In the genomic region with DNA sequence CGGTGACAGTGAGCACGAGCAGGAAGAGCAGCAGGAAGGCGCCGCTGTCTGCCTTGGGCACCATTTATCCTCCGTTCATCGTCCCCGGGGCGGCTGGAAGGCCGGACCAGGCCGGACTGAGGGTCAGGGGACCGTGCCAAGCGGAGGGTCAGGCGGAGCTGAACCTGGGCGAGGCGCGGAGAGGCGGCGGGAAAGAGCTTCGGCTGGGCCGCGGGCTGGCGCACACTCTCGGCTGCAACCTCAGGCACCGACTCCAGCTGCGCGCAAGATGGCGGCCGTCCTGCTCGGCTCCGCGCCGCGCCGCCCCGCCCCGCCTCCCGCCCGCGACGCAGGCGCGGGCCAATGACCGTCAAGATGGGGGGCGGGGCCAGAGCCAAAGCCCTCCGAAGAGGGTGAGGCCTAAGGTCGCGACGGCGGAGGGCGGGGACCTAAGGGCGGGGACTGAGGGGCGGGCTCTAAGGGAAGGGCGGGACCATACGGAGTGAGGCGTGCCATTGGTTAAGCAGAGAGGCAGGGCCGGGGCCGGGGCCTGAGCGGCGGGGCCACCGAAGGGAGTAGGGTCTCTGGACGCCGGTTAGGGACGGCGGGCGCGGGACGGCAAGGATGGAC, we compare ENCODE assay signal across 8 cellular contexts. TPM values are rescaled to one million over a fixed set of nuclear protein-coding genes. Genes with fewer than 3 reads are reported as not detected.
DNase-seq lines count a peak whose midpoint lies in the region; ATAC-seq and TF ChIP-seq lines count a peak whose summit lies in the region.

A gene with protein sequence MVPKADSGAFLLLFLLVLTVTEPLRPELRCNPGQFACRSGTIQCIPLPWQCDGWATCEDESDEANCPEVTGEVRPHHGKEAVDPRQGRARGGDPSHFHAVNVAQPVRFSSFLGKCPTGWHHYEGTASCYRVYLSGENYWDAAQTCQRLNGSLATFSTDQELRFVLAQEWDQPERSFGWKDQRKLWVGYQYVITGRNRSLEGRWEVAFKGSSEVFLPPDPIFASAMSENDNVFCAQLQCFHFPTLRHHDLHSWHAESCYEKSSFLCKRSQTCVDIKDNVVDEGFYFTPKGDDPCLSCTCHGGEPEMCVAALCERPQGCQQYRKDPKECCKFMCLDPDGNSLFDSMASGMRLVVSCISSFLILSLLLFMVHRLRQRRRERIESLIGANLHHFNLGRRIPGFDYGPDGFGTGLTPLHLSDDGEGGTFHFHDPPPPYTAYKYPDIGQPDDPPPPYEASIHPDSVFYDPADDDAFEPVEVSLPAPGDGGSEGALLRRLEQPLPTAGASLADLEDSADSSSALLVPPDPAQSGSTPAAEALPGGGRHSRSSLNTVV (minus strand): TSS at position 270 of the 609 bp plus-strand sequence. CDS start 206 bp downstream, at position 64.

- H3K36me3 ChIP-seq in ACC112 (ENCODE audit: insufficient read depth, low read length) (no peaks in the 10 kb centered on the region), WERI-Rb-1 (peaks cover 17% of the 10 kb centered on the region; the same call in 1 of the 2 replicates), breast epithelium (no peaks in the 10 kb centered on the region), iPS-20b (ENCODE audit: insufficient read depth, low read depth, low read length) (0 out of 2 replicates have a peak, but pooled peaks cover 8% of the 10 kb centered on the region)

- peak; percentile 97 for DNase-seq in NCI-H2227 (lab: John Stamatoyannopoulos, UW; ENCODE audit: unreplicated experiment)
- DNase-seq in WERI-Rb-1, result peak; percentile 97
- DNase-seq in breast epithelium (ENCODE audit: low spot score in 2 of 2), result peak; percentile 94 to 98

- H3K79me2 ChIP-seq in ACC112 (ENCODE audit: control insufficient read depth, insufficient read depth, low read length, unreplicated experiment), result peaks cover 44% of the 10 kb centered on the region

- H3K27me3 ChIP-seq in ACC112 (ENCODE audit: insufficient read depth, low read length) (no peaks in the 10 kb centered on the region), WERI-Rb-1 (ENCODE audit: insufficient read depth, low read depth, severe bottlenecking) (no peaks in the 10 kb centered on the region), breast epithelium (no peaks in the 10 kb centered on the region), iPS-20b (ENCODE audit: insufficient read depth, low read length) (peaks cover 5% of the 10 kb centered on the region; the same call in 1 of the 2 replicates)

- TF ChIP-seq CTCF in WERI-Rb-1 (IDR thresholded peaks at IDR 0.05; ENCODE audit: low read depth, low read length) (no peak), breast epithelium (IDR thresholded peaks at IDR 0.05) (no peak)

- H3K4me3 ChIP-seq in ACC112 (ENCODE audit: low read depth, low read length) (peak within 1 kb of the TSS; percentile 97), WERI-Rb-1 (ENCODE audit: low read depth, low read length) (peak within 1 kb of the TSS; percentile 76), breast epithelium (peak within 1 kb of the TSS; percentile 95 to 98 (median 98)), iPS-20b (ENCODE audit: low read length) (peak within 1 kb of the TSS; percentile 96), skin epidermis (peak within 1 kb of the TSS; percentile 79 to 100 (median 98))

- no peaks in the 10 kb centered on the region for H3K9me3 ChIP-seq in WERI-Rb-1 (ENCODE audit: severe bottlenecking)
- H3K9me3 ChIP-seq in breast epithelium, result no peaks in the 10 kb centered on the region
- H3K9me3 ChIP-seq in iPS-20b (ENCODE audit: insufficient read depth, low read depth, low read length), result no peaks in the 10 kb centered on the region

- peak within 1 kb of the TSS; percentile 92 for H3K9ac ChIP-seq in iPS-20b (ENCODE audit: low read depth, low read length)

- H3K4me1 ChIP-seq in ACC112 (ENCODE audit: control insufficient read depth, insufficient read depth, low read length, unreplicated experiment) (peaks cover 5% of the 10 kb centered on the region), breast epithelium (peaks cover 0 to 15% of the 10 kb centered on the region in 2 donors), iPS-20b (ENCODE audit: insufficient read depth, low read length) (peaks cover 12% of the 10 kb centered on the region)

- peak within 1 kb of the TSS; percentile 97 for H2AFZ ChIP-seq in ACC112 (ENCODE audit: low read length, unreplicated experiment)

- no peak within 1 kb of the TSS for H3K27ac ChIP-seq in ACC112 (ENCODE audit: low read depth, low read length)
- H3K27ac ChIP-seq in WERI-Rb-1, result peak within 1 kb of the TSS; percentile 89
- peak within 1 kb of the TSS; percentile 94 to 95 for H3K27ac ChIP-seq in breast epithelium
- H3K27ac ChIP-seq in iPS-20b (ENCODE audit: low read length), result peak within 1 kb of the TSS; percentile 30
- H3K27ac ChIP-seq in skin epidermis, result peak within 1 kb of the TSS; percentile 54 to 96 (median 93)

- TF ChIP-seq POLR2A in breast epithelium (IDR thresholded peaks at IDR 0.05), result no peak

- ATAC-seq in GM18873 (IDR thresholded peaks at IDR 0.05; ENCODE audit: low FRiP score, unreplicated experiment), result peak; percentile 54
- ATAC-seq in HG03135 (IDR thresholded peaks at IDR 0.05; ENCODE audit: unreplicated experiment), result peak; percentile 74

- intact Hi-C loops in breast epithelium (cut with DNase I; ENCODE audit: low total_unique reads), result no loop called here

RNA-seq across cellular contexts. Expression of the gene that starts here (rescaled TPM):
- 10 to 100 TPM; 36.8 to 58.4 (median 42.9) TPM for total RNA-seq in breast epithelium
